Comparison of ENCODE assay signal across 1 cellular context in the genomic region with DNA sequence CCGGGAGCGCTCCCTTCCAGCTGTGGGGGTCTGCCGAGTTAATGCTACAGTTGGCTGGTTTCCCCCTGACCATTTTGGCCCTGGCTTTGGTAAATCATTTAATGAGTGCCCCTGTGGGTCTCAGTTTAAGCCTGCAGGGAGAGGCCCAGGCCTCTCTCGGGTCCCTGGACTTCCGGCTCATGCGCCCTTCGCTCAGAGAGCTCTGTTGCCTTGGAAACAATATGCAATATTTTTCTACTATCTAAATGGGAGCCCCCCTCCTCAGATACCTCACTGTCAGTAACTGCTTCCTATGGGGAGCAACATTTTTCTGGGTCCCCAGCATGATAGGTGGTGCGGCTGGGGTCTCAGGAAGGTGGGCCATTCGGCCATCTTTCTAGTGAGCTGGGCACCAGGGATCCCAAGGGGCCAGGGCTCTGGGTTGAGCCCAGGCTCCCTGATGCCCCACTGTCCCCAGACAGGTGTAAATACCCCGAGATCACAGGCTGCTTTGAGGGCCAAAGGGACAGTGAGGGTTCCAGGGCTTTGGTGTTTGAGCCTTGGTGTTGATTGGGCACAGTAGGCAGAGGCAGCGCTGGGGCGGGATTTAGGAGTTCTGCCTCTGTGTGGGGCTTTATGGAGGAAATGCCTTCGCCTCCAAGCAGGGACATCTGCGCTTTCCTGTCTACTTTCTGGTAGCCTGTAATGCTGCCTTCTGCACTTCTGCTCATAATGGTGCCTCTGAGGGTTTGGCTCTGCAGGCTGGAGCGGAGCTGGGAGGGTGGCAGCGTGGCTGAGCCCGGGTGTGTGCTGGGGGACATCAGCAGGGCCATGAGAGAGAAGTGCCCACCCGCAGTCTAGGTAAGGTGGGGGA.
TF ChIP-seq lines count a peak whose summit lies in the region.

No MANE protein-coding gene starts in this region.

TF ChIP-seq in HepG2, 621 proteins besides CTCF, POLR2A, EP300 and RAD21:
- TF ChIP-seq ZNF24 (IDR thresholded peaks at IDR 0.05) (no peak), CC2D1A (CRISPR knock-in tag; IDR thresholded peaks at IDR 0.05) (no peak), ZFP1 (CRISPR knock-in tag; IDR thresholded peaks at IDR 0.05) (no peak), ARNTL (CRISPR knock-in tag; IDR thresholded peaks at IDR 0.05) (no peak)
- TF ChIP-seq, protein P1, sequence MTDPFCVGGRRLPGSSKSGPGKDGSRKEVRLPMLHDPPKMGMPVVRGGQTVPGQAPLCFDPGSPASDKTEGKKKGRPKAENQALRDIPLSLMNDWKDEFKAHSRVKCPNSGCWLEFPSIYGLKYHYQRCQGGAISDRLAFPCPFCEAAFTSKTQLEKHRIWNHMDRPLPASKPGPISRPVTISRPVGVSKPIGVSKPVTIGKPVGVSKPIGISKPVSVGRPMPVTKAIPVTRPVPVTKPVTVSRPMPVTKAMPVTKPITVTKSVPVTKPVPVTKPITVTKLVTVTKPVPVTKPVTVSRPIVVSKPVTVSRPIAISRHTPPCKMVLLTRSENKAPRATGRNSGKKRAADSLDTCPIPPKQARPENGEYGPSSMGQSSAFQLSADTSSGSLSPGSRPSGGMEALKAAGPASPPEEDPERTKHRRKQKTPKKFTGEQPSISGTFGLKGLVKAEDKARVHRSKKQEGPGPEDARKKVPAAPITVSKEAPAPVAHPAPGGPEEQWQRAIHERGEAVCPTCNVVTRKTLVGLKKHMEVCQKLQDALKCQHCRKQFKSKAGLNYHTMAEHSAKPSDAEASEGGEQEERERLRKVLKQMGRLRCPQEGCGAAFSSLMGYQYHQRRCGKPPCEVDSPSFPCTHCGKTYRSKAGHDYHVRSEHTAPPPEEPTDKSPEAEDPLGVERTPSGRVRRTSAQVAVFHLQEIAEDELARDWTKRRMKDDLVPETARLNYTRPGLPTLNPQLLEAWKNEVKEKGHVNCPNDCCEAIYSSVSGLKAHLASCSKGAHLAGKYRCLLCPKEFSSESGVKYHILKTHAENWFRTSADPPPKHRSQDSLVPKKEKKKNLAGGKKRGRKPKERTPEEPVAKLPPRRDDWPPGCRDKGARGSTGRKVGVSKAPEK (CRISPR knock-in tag; IDR thresholded peaks at IDR 0.05; ENCODE audit: borderline replicate concordance): no peak
